Comparison of ENCODE assay signal across 8 cellular contexts in genomic region chr17:40358323-40359038, GRCh38. TPM values are rescaled to one million over a fixed set of nuclear protein-coding genes. Genes with fewer than 3 reads are reported as not detected.
DNase-seq lines count a peak whose midpoint lies in the region; ATAC-seq and TF ChIP-seq lines count a peak whose summit lies in the region.

No MANE protein-coding gene starts in this region.

- H2AFZ ChIP-seq in fibroblast of lung (ENCODE audit: low read length) (peak overlapping the region; percentile 15), neural cell (ENCODE audit: low read depth, low read length) (no peak overlapping the region)

- H3K9me2 ChIP-seq in neural cell (ENCODE audit: insufficient read depth, low read length), result no peaks in the 10 kb centered on the region

- intact Hi-C loops in activated T-helper 2 cell treated with anti-CD3 and anti-CD28 coated beads, Interferon-gamma antibody, Interleukin-2, Interleukin-4, amounts not matched to agents 10 μg/mL and 5 μg/mL and 100 μg/mL, durations not matched to agents 14 hours and 24 hours and 36 hours (cut with micrococcal nuclease), result loop anchor here (1.0 to 10.0 kb wide), 4 partner anchors 59 to 436 kb away; partner anchors contain the start of genes KRT28 and TOP2A

- peaks cover 14% of the 10 kb centered on the region for H3K36me3 Mint-ChIP-seq in activated T-helper 2 cell treated with anti-CD3 and anti-CD28 coated beads, Interferon-gamma antibody, Interleukin-2, Interleukin-4, amounts not matched to agents 10 μg/mL and 5 μg/mL and 100 μg/mL, durations not matched to agents 14 hours and 24 hours and 36 hours (ENCODE audit: low read depth)

- no peaks in the 10 kb centered on the region for H3K9me3 ChIP-seq in fibroblast of lung (ENCODE audit: control insufficient read depth, insufficient read depth, low read depth, low read length)
- no peaks in the 10 kb centered on the region for H3K9me3 ChIP-seq in neural cell (ENCODE audit: low read length)

- peak; percentile 95 for TF ChIP-seq RAD21 in neural cell (conservative IDR thresholded peaks at IDR 0.05)

- H3K36me3 ChIP-seq in fibroblast of lung (ENCODE audit: control insufficient read depth, insufficient read depth, low read length) (peaks cover 12% of the 10 kb centered on the region), neural cell (ENCODE audit: insufficient read depth, low read length) (no peaks in the 10 kb centered on the region)

- peak overlapping the region; percentile 1 for H3K27ac ChIP-seq in fibroblast of lung (ENCODE audit: insufficient read depth, low read length)
- no peak overlapping the region for H3K27ac ChIP-seq in neural cell (ENCODE audit: low read length)

- peaks cover 8% of the 10 kb centered on the region for H3K4me1 ChIP-seq in fibroblast of lung (ENCODE audit: control insufficient read depth, extremely low read depth, insufficient read depth, low read length)

- H3K9me3 Mint-ChIP-seq in activated T-helper 2 cell treated with anti-CD3 and anti-CD28 coated beads, Interferon-gamma antibody, Interleukin-2, Interleukin-4, amounts not matched to agents 10 μg/mL and 5 μg/mL and 100 μg/mL, durations not matched to agents 14 hours and 24 hours and 36 hours, result no peaks in the 10 kb centered on the region
- no peaks in the 10 kb centered on the region for H3K9me3 Mint-ChIP-seq in stimulated activated naive CD8-positive, alpha-beta T cell treated with anti-CD3 and anti-CD28 coated beads, Interleukin-15, amount 100 ng/mL, for 72 hours

- TF ChIP-seq CTCF in fibroblast of lung (conservative IDR thresholded peaks at IDR 0.05 in 1 of 2, IDR thresholded peaks at IDR 0.05 in 1 of 2; ENCODE audit: low read depth in 1 of 2, low read length in 2 of 2) (peak; percentile 89 to 92), neural cell (IDR thresholded peaks at IDR 0.05; ENCODE audit: poor library complexity, severe bottlenecking) (peak; percentile 96)

- no peaks in the 10 kb centered on the region for H3F3A ChIP-seq in neural cell (ENCODE audit: insufficient read depth, low read length, poor library complexity, severe bottlenecking)

- DNase-seq in ELR (ENCODE audit: low read depth) (peak; percentile 88), LoVo (ENCODE audit: low spot score) (peak; percentile 84), SHP77 treated with DMSO at 0.1 percent for 48 hours (lab: John Stamatoyannopoulos, UW) (peak; percentile 58), fibroblast of lung (ENCODE audit: low read depth in 2 of 2) (peak; percentile 67 to 85)
- DNase-seq in activated T-helper 2 cell treated with anti-CD3 and anti-CD28 coated beads, Interferon-gamma antibody, Interleukin-2, Interleukin-4, amounts not matched to agents 10 μg/mL and 5 μg/mL and 100 μg/mL, durations not matched to agents 14 hours and 24 hours and 36 hours (ENCODE audit: low spot score), result peak; percentile 77
- peak; percentile 84 to 86 for DNase-seq in stimulated activated naive CD8-positive, alpha-beta T cell treated with anti-CD3 and anti-CD28 coated beads, Interleukin-15, amount 100 ng/mL, for 72 hours

- ATAC-seq in stimulated activated naive CD8-positive, alpha-beta T cell treated with anti-CD3 and anti-CD28 coated beads, Interleukin-15, amount 100 ng/mL, for 72 hours, result peak; percentile 44
- ATAC-seq in HG03460 (IDR thresholded peaks at IDR 0.05; ENCODE audit: unreplicated experiment), result no peak

- H3K4me3 ChIP-seq in fibroblast of lung (replicated peaks in 1 of 4; ENCODE audit: control extremely low read depth in 1 of 4, insufficient read depth in 1 of 4, low read depth in 3 of 4, low read length in 4 of 4) (peak overlapping the region in 2 of 4 experiments; percentile 3 to 21), neural cell (ENCODE audit: low read length) (peak overlapping the region; percentile 32)

- TF ChIP-seq EP300 in neural cell (conservative IDR thresholded peaks at IDR 0.05; ENCODE audit: poor library complexity, severe bottlenecking), result no peak

- H3K27me3 ChIP-seq in fibroblast of lung (ENCODE audit: control insufficient read depth, insufficient read depth, low read length) (no peaks in the 10 kb centered on the region), neural cell (ENCODE audit: insufficient read depth, low read depth, low read length) (peaks cover 4% of the 10 kb centered on the region)

- H3K27me3 Mint-ChIP-seq in activated T-helper 2 cell treated with anti-CD3 and anti-CD28 coated beads, Interferon-gamma antibody, Interleukin-2, Interleukin-4, amounts not matched to agents 10 μg/mL and 5 μg/mL and 100 μg/mL, durations not matched to agents 14 hours and 24 hours and 36 hours (ENCODE audit: low read depth), result peaks cover 1% of the 10 kb centered on the region
- peaks cover 32% of the 10 kb centered on the region for H3K27me3 Mint-ChIP-seq in stimulated activated naive CD8-positive, alpha-beta T cell treated with anti-CD3 and anti-CD28 coated beads, Interleukin-15, amount 100 ng/mL, for 72 hours

- H3K4me2 ChIP-seq in fibroblast of lung (ENCODE audit: extremely low read depth, insufficient read depth, low read length) (peak overlapping the region; percentile 75), neural cell (ENCODE audit: low read length) (peak overlapping the region; percentile 49)

- H3K4me1 Mint-ChIP-seq in activated T-helper 2 cell treated with anti-CD3 and anti-CD28 coated beads, Interferon-gamma antibody, Interleukin-2, Interleukin-4, amounts not matched to agents 10 μg/mL and 5 μg/mL and 100 μg/mL, durations not matched to agents 14 hours and 24 hours and 36 hours (ENCODE audit: low read depth), result peaks cover 12% of the 10 kb centered on the region
- peaks cover 63% of the 10 kb centered on the region for H3K4me1 Mint-ChIP-seq in stimulated activated naive CD8-positive, alpha-beta T cell treated with anti-CD3 and anti-CD28 coated beads, Interleukin-15, amount 100 ng/mL, for 72 hours

- H3K79me2 ChIP-seq in fibroblast of lung (ENCODE audit: control insufficient read depth, insufficient read depth, low read length), result no peaks in the 10 kb centered on the region
- H3K79me2 ChIP-seq in neural cell (replicated peaks; ENCODE audit: insufficient read depth, low read length), result no peaks in the 10 kb centered on the region

- H4K20me1 ChIP-seq in fibroblast of lung (ENCODE audit: control insufficient read depth, extremely low read depth, insufficient read depth, low read length) (no peaks in the 10 kb centered on the region), neural cell (ENCODE audit: insufficient read depth) (no peaks in the 10 kb centered on the region)

- H3K9ac ChIP-seq in fibroblast of lung (ENCODE audit: insufficient read depth, low read length), result peak overlapping the region; percentile 13
- peak overlapping the region; percentile 22 for H3K9ac ChIP-seq in neural cell (ENCODE audit: low read length)

- no peak overlapping the region for H3K27ac Mint-ChIP-seq in activated T-helper 2 cell treated with anti-CD3 and anti-CD28 coated beads, Interferon-gamma antibody, Interleukin-2, Interleukin-4, amounts not matched to agents 10 μg/mL and 5 μg/mL and 100 μg/mL, durations not matched to agents 14 hours and 24 hours and 36 hours
- peak overlapping the region; percentile 6 to 83 for H3K27ac Mint-ChIP-seq in stimulated activated naive CD8-positive, alpha-beta T cell treated with anti-CD3 and anti-CD28 coated beads, Interleukin-15, amount 100 ng/mL, for 72 hours

- no peak overlapping the region for H3K4me3 Mint-ChIP-seq in activated T-helper 2 cell treated with anti-CD3 and anti-CD28 coated beads, Interferon-gamma antibody, Interleukin-2, Interleukin-4, amounts not matched to agents 10 μg/mL and 5 μg/mL and 100 μg/mL, durations not matched to agents 14 hours and 24 hours and 36 hours (ENCODE audit: low read depth)
- peak overlapping the region in 1 of 2 donors; percentile 16 for H3K4me3 Mint-ChIP-seq in stimulated activated naive CD8-positive, alpha-beta T cell treated with anti-CD3 and anti-CD28 coated beads, Interleukin-15, amount 100 ng/mL, for 72 hours

TF ChIP-seq in neural cell, 6 proteins besides CTCF, POLR2A, EP300 and RAD21 (continues in another document):
- TF ChIP-seq MXI1 (conservative IDR thresholded peaks at IDR 0.05; ENCODE audit: poor library complexity, severe bottlenecking) (peak; percentile 17), SMC3 (conservative IDR thresholded peaks at IDR 0.05; ENCODE audit: poor library complexity) (peak; percentile 97), EZH2 (IDR thresholded peaks at IDR 0.05; ENCODE audit: borderline replicate concordance, insufficient read depth, low read length, poor library complexity, severe bottlenecking) (no peak)

RNA-seq across cellular contexts. Expression of gene GJD3, which starts 6.1 kb away (rescaled TPM):
- total RNA-seq in activated T-helper 2 cell treated with anti-CD3 and anti-CD28 coated beads, Interferon-gamma antibody, Interleukin-2, Interleukin-4, amounts not matched to agents 10 μg/mL and 5 μg/mL and 100 μg/mL, durations not matched to agents 14 hours and 24 hours and 36 hours, result 0.48 TPM in 1 of 2 replicates, not detected in the other
- 3.9 and 4.3 TPM in 2 replicates for total RNA-seq in fibroblast of lung
- polyA plus RNA-seq in fibroblast of lung, result 0.16 and 0.99 TPM in 2 replicates
- 0.36 TPM in 1 of 2 replicates, not detected in the other for polyA plus RNA-seq in fibroblast of lung (2012)
- polyA minus RNA-seq in fibroblast of lung (ENCODE audit: low replicate concordance), result 0.63 TPM in 1 of 2 replicates, not detected in the other
- not detected in 2 replicates for polyA plus RNA-seq in neural cell
- polyA minus RNA-seq in neural cell, result 0.73 TPM in 1 of 2 replicates, not detected in the other

RNA-seq across cellular contexts. Expression of gene RARA, which starts 49.5 kb away (rescaled TPM):
- 30.4 and 35.1 TPM in 2 replicates for total RNA-seq in activated T-helper 2 cell treated with anti-CD3 and anti-CD28 coated beads, Interferon-gamma antibody, Interleukin-2, Interleukin-4, amounts not matched to agents 10 μg/mL and 5 μg/mL and 100 μg/mL, durations not matched to agents 14 hours and 24 hours and 36 hours
- total RNA-seq in fibroblast of lung, result 7.8 and 10.5 TPM in 2 replicates
- 7.0 and 7.6 TPM in 2 replicates for polyA plus RNA-seq in fibroblast of lung
- 27.6 and 29.8 TPM in 2 replicates for polyA plus RNA-seq in fibroblast of lung (2012)
- polyA minus RNA-seq in fibroblast of lung (ENCODE audit: low replicate concordance), result 39.2 and 44.6 TPM in 2 replicates
- polyA plus RNA-seq in neural cell, result 4.7 and 6.6 TPM in 2 replicates
- polyA minus RNA-seq in neural cell, result 9.7 and 11.2 TPM in 2 replicates

RNA-seq across cellular contexts. Expression of gene TOP2A, which starts 59.2 kb away (rescaled TPM):
- 193 and 199 TPM in 2 replicates for total RNA-seq in activated T-helper 2 cell treated with anti-CD3 and anti-CD28 coated beads, Interferon-gamma antibody, Interleukin-2, Interleukin-4, amounts not matched to agents 10 μg/mL and 5 μg/mL and 100 μg/mL, durations not matched to agents 14 hours and 24 hours and 36 hours
- 4.9 and 41.6 TPM in 2 replicates for total RNA-seq in fibroblast of lung
- polyA plus RNA-seq in fibroblast of lung (39.2 and 122 TPM in 2 replicates), neural cell (5.3 and 7.8 TPM in 2 replicates)
- 30.2 and 100 TPM in 2 replicates for polyA plus RNA-seq in fibroblast of lung (2012)
- polyA minus RNA-seq in fibroblast of lung (ENCODE audit: low replicate concordance) (5.8 and 7.9 TPM in 2 replicates), neural cell (4.6 and 8.1 TPM in 2 replicates)
